In genomic region chr12:126290456-126290855, GRCh38 we compare ENCODE assay signal across 28 cellular contexts.
"Had no signal": no experiment of that assay in that cellular context is flagged by ENCODE, and none has a peak within 500 bp of the region (broad histone marks: within the 10 kb centered on the region; RNA-seq: fewer than 3 reads in every experiment).

No MANE protein-coding gene starts in this region.

- DNase-seq: dermis blood vessel endothelial cell; dorsolateral prefrontal cortex; effector CD8-positive, alpha-beta T cell; effector memory CD8-positive, alpha-beta T cell; endodermal cell; erythroblast; esophagus squamous epithelium; foreskin fibroblast; foreskin melanocyte; gastrocnemius medialis; glutamatergic neuron; head of caudate nucleus; heart right ventricle; hippocampal formation; left cardiac atrium; left lung; left ventricle myocardium superior; lower lobe of right lung; mesenchymal stem cell; mucosa of descending colon; naive B cell had no signal

- H3K4me3 ChIP-seq: coronary artery, dorsolateral prefrontal cortex, esophagus squamous epithelium, gastrocnemius medialis, heart right ventricle, left lung, lower lobe of right lung, mucosa of descending colon had no signal

- H3K4me1 ChIP-seq: esophagus squamous epithelium, gastrocnemius medialis, heart right ventricle, left lung, lower lobe of right lung had no signal

- H3K9me3 ChIP-seq: gastrocnemius medialis had no signal

- H3K27me3 ChIP-seq: dorsolateral prefrontal cortex, esophagus squamous epithelium, gastrocnemius medialis, heart right ventricle, left lung had no signal

- H3K36me3 ChIP-seq: esophagus squamous epithelium, gastrocnemius medialis, heart right ventricle, left lung, lower lobe of right lung had no signal

- FAIRE-seq: colon, endometrium, islet of Langerhans, keratinocyte had no signal

- H3K27ac ChIP-seq: coronary artery, dorsolateral prefrontal cortex, epithelial cell of prostate, esophagus squamous epithelium, gastrocnemius medialis, heart right ventricle, left lung, lower lobe of right lung had no signal

- ATAC-seq: effector memory CD8-positive, alpha-beta T cell; esophagus mucosa; gastrocnemius medialis; heart right ventricle; left cardiac atrium; left lung; left ventricle myocardium superior; lower lobe of right lung; mucosa of descending colon had no signal
